Comparison of ENCODE assay signal across 1 cellular context in genomic region chr6:106250997-106251396, GRCh38.
A peak's percentile ranks its signal among the peaks of the same experiment; 100 is the strongest.
TF ChIP-seq lines count a peak whose summit lies in the region.

No MANE protein-coding gene starts in this region.

TF ChIP-seq in H1, 55 proteins besides CTCF, POLR2A, EP300 and RAD21:
- TF ChIP-seq TEAD4 (IDR thresholded peaks at IDR 0.05; ENCODE audit: low read depth, low read length) (peak; percentile 80), SAP30 (IDR thresholded peaks at IDR 0.05; ENCODE audit: insufficient read depth, insufficient replicate concordance, low read length) (no peak)
TF ChIP-seq in H1: peak in this region for 1.
